Comparison of ENCODE assay signal across 36 cellular contexts in the genomic region with DNA sequence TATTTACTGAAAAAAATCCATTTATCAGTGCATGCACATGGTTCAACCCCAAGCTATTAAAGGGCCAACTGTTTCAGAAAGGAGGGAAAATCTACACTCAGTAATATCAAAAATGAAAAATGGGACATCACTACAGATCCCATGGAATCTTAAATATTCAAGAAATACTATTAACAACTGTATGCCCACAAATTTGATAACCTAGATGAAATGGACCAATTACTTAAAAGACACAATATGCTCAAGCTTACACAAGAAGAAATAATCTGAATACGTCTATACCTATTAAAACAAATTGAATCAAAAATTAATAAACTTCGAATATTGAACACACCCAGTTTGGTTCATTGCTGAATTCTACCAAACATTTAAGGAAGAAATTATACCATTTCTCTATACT.
A peak's percentile ranks its signal among the peaks of the same experiment; 100 is the strongest.
DNase-seq lines count a peak whose midpoint lies in the region; ATAC-seq, FAIRE-seq and TF ChIP-seq lines count a peak whose summit lies in the region.
"Had no signal": no experiment of that assay in that cellular context is flagged by ENCODE, and none has a peak within 500 bp of the region (broad histone marks: within the 10 kb centered on the region; RNA-seq: fewer than 3 reads in every experiment).

No MANE protein-coding gene starts in this region.

- over 99% methylated on average over 2 of the region's 2 CpGs for WGBS in SK-N-SH (ENCODE audit: low lambda C conversion rate)

- TF ChIP-seq EP300 in SK-N-SH (IDR thresholded peaks at IDR 0.05; ENCODE audit: borderline replicate concordance in 1 of 2, low read depth in 1 of 2, low read length in 1 of 2): no peak

- H2AFZ ChIP-seq in SK-N-SH (ENCODE audit: low read depth): no peak overlapping the region

- TF ChIP-seq CTCF in SK-N-SH (IDR thresholded peaks at IDR 0.05) (no peak), HEK293 (tag by site-specific recombination; IDR thresholded peaks at IDR 0.05) (no peak)

- H3K9me3 Mint-ChIP-seq in central memory CD8-positive, alpha-beta T cell: no peaks in the 10 kb centered on the region

- peaks cover 90% of the 10 kb centered on the region for H3K79me2 ChIP-seq in SK-N-SH (ENCODE audit: insufficient read depth)

- TF ChIP-seq RAD21 in SK-N-SH (IDR thresholded peaks at IDR 0.05; ENCODE audit: low read length): no peak

- H3K4me3 Mint-ChIP-seq in central memory CD8-positive, alpha-beta T cell: no peak overlapping the region
- H3K4me3 Mint-ChIP-seq: B cell; CD14-positive monocyte; CD4-positive, alpha-beta T cell; CD4-positive, CD25-positive, alpha-beta regulatory T cell; CD8-positive, alpha-beta memory T cell; CD8-positive, alpha-beta T cell had no signal

- H3K4me1 ChIP-seq in SK-N-SH (ENCODE audit: control insufficient read depth in 1 of 2, insufficient read depth in 2 of 2, low read depth in 1 of 2, low read length in 1 of 2): no peaks in the 10 kb centered on the region
- no peaks in the 10 kb centered on the region for H3K4me1 ChIP-seq in HEK293 (ENCODE audit: control insufficient read depth, insufficient read depth, low read length)
- H3K4me1 ChIP-seq: A549, BE2C, Caco-2 had no signal

- H3F3A ChIP-seq in SK-N-SH (replicated peaks; ENCODE audit: insufficient read depth): peaks cover 2% of the 10 kb centered on the region

- H4K20me1 ChIP-seq in SK-N-SH (ENCODE audit: insufficient read depth): peaks cover 13% of the 10 kb centered on the region

- no peaks in the 10 kb centered on the region for H3K9me2 ChIP-seq in SK-N-SH

- H3K4me3 ChIP-seq in SK-N-SH (ENCODE audit: low read depth in 2 of 2, low read length in 1 of 2) (no peak overlapping the region), HEK293 (ENCODE audit: low read depth, low read length) (no peak overlapping the region), H7 (ENCODE audit: insufficient read depth, low read depth, low read length) (no peak overlapping the region)
- H3K4me3 ChIP-seq: A549; BLaER1; BLaER1 treated with 17β-estradiol and CSF1 and Interleukin-3, amounts not matched to agents 10 nM and 100 nM had no signal

- no peaks in the 10 kb centered on the region for H3K27me3 Mint-ChIP-seq in central memory CD8-positive, alpha-beta T cell
- H3K27me3 Mint-ChIP-seq: B cell; CD4-positive, alpha-beta memory T cell; CD4-positive, alpha-beta T cell; CD4-positive, CD25-positive, alpha-beta regulatory T cell; CD8-positive, alpha-beta memory T cell had no signal

- peak; percentile 25 for FAIRE-seq in A204.1 (lab: Jason Lieb, UNC)
- FAIRE-seq: A549, D721Med had no signal

- no peak overlapping the region for H3K4me2 ChIP-seq in SK-N-SH
- H3K4me2 ChIP-seq: A549; BLaER1; BLaER1 treated with 17β-estradiol and CSF1 and Interleukin-3, amounts not matched to agents 10 nM and 100 nM had no signal

- peak overlapping the region; percentile 35 for H3K27ac Mint-ChIP-seq in central memory CD8-positive, alpha-beta T cell (ENCODE audit: low read depth)
- H3K27ac Mint-ChIP-seq: B cell; CD4-positive, CD25-positive, alpha-beta regulatory T cell; CD8-positive, alpha-beta T cell had no signal

- no peak for TF ChIP-seq POLR2A in GM18505 (IDR thresholded peaks at IDR 0.05; ENCODE audit: borderline replicate concordance, extremely low read depth, insufficient read depth, insufficient read length)

- POLR2A ChIA-PET in SK-N-SH (lab: Yijun Ruan, JAX): no interaction called here
- POLR2A ChIA-PET in HEK293 (lab: Yijun Ruan, JAX): no interaction called here

- H3K36me3 ChIP-seq in SK-N-SH (replicated peaks in 1 of 2; ENCODE audit: control insufficient read depth in 1 of 2, insufficient read depth in 2 of 2, low read length in 1 of 2) (peaks cover 17 to 39% of the 10 kb centered on the region in 2 experiments), HEK293 (ENCODE audit: control insufficient read depth in 2 of 2, insufficient read depth in 1 of 2, low read length in 2 of 2) (peaks cover 0 to 22% of the 10 kb centered on the region in 2 experiments; a peak in 2 of 3 replicates), H7 (replicated peaks; ENCODE audit: control insufficient read depth, insufficient read depth, low read length) (peaks cover 1% of the 10 kb centered on the region; the same call in 1 of the 2 replicates)

- DNase-seq in SK-N-SH: no peak
- DNase-seq in central memory CD8-positive, alpha-beta T cell (ENCODE audit: low spot score in 2 of 2): no peak
- no peak for DNase-seq in H7
- DNase-seq: 8988T; ACHN; AML-193; BE2C; C1 segment of cervical spinal cord; Caco-2; Calu3; CD4-positive, alpha-beta memory T cell; CD4-positive, alpha-beta T cell; CD4-positive, CD25-positive, alpha-beta regulatory T cell; CD8-positive, alpha-beta memory T cell; CD8-positive, alpha-beta T cell; COR-L47; DMS 273 treated with DMSO at 0.1 percent for 48 hours; DMS153; DMS53; DMS79; DMS79 treated with DMSO at 0.1 percent for 48 hours; DND-41; EL had no signal

- H3K27ac ChIP-seq in SK-N-SH (ENCODE audit: low read depth in 2 of 2, low read length in 1 of 2) (no peak overlapping the region), HEK293 (ENCODE audit: extremely low read depth, low read depth, low read length) (no peak overlapping the region)
- H3K27ac ChIP-seq: 22Rv1; A549; BLaER1; BLaER1 treated with 17β-estradiol and CSF1 and Interleukin-3, amounts not matched to agents 10 nM and 100 nM; C4-2B had no signal

- peaks cover 27% of the 10 kb centered on the region for H3K4me1 Mint-ChIP-seq in central memory CD8-positive, alpha-beta T cell

- no peaks in the 10 kb centered on the region for H3K27me3 ChIP-seq in SK-N-SH (ENCODE audit: insufficient read depth)
- H3K27me3 ChIP-seq in H7 (ENCODE audit: control insufficient read depth, insufficient read depth, low read length): no peaks in the 10 kb centered on the region
- H3K27me3 ChIP-seq: BE2C; BLaER1; BLaER1 treated with 17β-estradiol and CSF1 and Interleukin-3, amounts not matched to agents 10 nM and 100 nM had no signal

- no peak overlapping the region for H3K9ac ChIP-seq in SK-N-SH
- H3K9ac ChIP-seq: BLaER1; BLaER1 treated with 17β-estradiol and CSF1 and Interleukin-3, amounts not matched to agents 10 nM and 100 nM had no signal

- ATAC-seq in SK-N-SH treated with all-trans-retinoic acid at 6 μM for 48 hours: no peak
- no peak for ATAC-seq in central memory CD8-positive, alpha-beta T cell (replicated peaks; ENCODE audit: extremely low read depth, poor library complexity, severe bottlenecking)
- ATAC-seq in GM21529 (IDR thresholded peaks at IDR 0.05; ENCODE audit: unreplicated experiment): no peak
- no peak for ATAC-seq in GM18505 (IDR thresholded peaks at IDR 0.05; ENCODE audit: unreplicated experiment)
- ATAC-seq: A549; CD8-positive, alpha-beta T cell had no signal

- peaks cover 15% of the 10 kb centered on the region for H3K36me3 Mint-ChIP-seq in central memory CD8-positive, alpha-beta T cell (ENCODE audit: insufficient read depth)

- CTCF ChIA-PET in SK-N-SH (lab: Yijun Ruan, JAX) (interaction anchor here (1.6 kb wide), 1 partner anchor 359 kb away, joined by 4 read pairs; no protein-coding TSS in a partner anchor), HEK293 (lab: Yijun Ruan, JAX) (interaction anchor here (1.2 kb wide), 1 partner anchor 11 kb away, joined by 4 read pairs; no protein-coding TSS in a partner anchor)

- H3K9me3 ChIP-seq in SK-N-SH (peaks cover 6% of the 10 kb centered on the region; the same call in 1 of the 2 replicates), HEK293 (ENCODE audit: control insufficient read depth, insufficient read depth, low read depth, low read length) (no peaks in the 10 kb centered on the region)
- H3K9me3 ChIP-seq: A549, BE2C, Caco-2 had no signal

TF ChIP-seq in SK-N-SH treated with all-trans-retinoic acid at 6 μM for 48 hours, 23 proteins besides CTCF, POLR2A, EP300 and RAD21 (continues in another document):
- no peak for TF ChIP-seq ZFP3 (CRISPR knock-in tag; IDR thresholded peaks at IDR 0.05)
- TF ChIP-seq CREB5 (CRISPR knock-in tag; IDR thresholded peaks at IDR 0.05; ENCODE audit: low read depth): no peak

TF ChIP-seq in SK-N-SH, 30 proteins besides CTCF, POLR2A, EP300 and RAD21 (continues in another document):
- TF ChIP-seq NRF1 (IDR thresholded peaks at IDR 0.05; ENCODE audit: low read depth, low read length) (no peak), TEAD4 (IDR thresholded peaks at IDR 0.05; ENCODE audit: borderline replicate concordance, insufficient read depth) (no peak), TCF12 (IDR thresholded peaks at IDR 0.05) (no peak), GATA2 (CRISPR knock-in tag; IDR thresholded peaks at IDR 0.05) (no peak), JUND (IDR thresholded peaks at IDR 0.05) (no peak), RCOR1 (IDR thresholded peaks at IDR 0.05; ENCODE audit: low read length) (no peak)
- TF ChIP-seq, protein P1, sequence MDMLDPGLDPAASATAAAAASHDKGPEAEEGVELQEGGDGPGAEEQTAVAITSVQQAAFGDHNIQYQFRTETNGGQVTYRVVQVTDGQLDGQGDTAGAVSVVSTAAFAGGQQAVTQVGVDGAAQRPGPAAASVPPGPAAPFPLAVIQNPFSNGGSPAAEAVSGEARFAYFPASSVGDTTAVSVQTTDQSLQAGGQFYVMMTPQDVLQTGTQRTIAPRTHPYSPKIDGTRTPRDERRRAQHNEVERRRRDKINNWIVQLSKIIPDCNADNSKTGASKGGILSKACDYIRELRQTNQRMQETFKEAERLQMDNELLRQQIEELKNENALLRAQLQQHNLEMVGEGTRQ (IDR thresholded peaks at IDR 0.05; ENCODE audit: borderline replicate concordance, low read depth, low read length): no peak

TF ChIP-seq in HEK293, 187 proteins besides CTCF, POLR2A, EP300 and RAD21:
- TF ChIP-seq TRIM28 (IDR thresholded peaks at IDR 0.05; ENCODE audit: borderline replicate concordance, low read length) (0 out of 2 replicates have a peak, but pooled peaks have one; percentile 18), ZSCAN23 (tag by site-specific recombination; IDR thresholded peaks at IDR 0.05) (no peak), SETDB1 (IDR thresholded peaks at IDR 0.05; ENCODE audit: insufficient read length, low read length) (peak; percentile 90)
